In the genomic region with DNA sequence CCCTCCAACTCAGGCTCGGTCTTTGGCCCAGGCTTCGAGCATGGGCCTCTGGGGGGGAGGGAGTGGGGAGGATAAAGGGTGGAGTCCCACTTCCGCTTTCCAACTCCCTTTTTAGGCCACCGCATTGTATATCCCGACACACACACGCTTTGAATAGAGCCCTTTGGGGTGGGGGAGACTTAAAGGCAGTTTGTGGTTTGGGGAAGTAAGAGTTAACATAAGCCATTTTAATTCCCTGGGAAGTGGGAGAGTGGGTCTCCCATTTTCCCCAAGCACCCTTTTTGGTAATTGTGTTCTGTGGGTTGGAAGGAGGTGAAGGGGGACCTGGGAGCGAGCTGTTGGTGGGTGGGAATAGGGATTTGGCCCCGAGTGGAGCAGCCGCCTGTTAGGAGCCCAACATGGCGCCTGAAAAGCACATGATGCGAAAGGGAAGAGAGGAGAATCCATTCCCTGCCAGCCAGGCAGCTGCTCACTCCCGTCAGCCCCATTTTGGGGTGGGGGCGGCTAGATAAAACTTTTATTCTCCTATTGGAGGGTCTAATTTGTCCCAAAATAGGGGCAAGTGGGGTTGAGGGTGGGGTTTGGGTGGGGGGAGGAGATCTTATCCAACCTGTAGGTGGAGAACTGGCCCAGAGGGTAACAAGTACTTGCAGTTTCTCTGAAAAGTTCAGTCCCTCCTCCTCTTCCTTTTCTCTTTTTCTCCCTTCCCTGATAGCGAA, we compare ENCODE assay signal across 8 cellular contexts. TPM values are rescaled to one million over a fixed set of nuclear protein-coding genes. Genes with fewer than 3 reads are reported as not detected.
DNase-seq lines count a peak whose midpoint lies in the region; ATAC-seq and TF ChIP-seq lines count a peak whose summit lies in the region.

No MANE protein-coding gene starts in this region.

- no peaks in the 10 kb centered on the region for H3K9me3 ChIP-seq in left ventricle myocardium inferior (replicated peaks)

- ATAC-seq in GM18858 (IDR thresholded peaks at IDR 0.05; ENCODE audit: unreplicated experiment) = no peak
- no peak for ATAC-seq in HG03442 (IDR thresholded peaks at IDR 0.05; ENCODE audit: unreplicated experiment)

- WGBS in adipose tissue, 3 donors = 0 to 1% (median 0%) methylated on average over 14 of the region's 14 CpGs

- intact Hi-C loops in left ventricle myocardium inferior (cut with micrococcal nuclease) = loop anchor here (5.0 kb wide), 2 partner anchors 86 to 256 kb away; partner anchors contain the start of genes DDIAS, PRCP and RAB30
- intact Hi-C loops in posterior cingulate gyrus (cut with DNase I) = loop anchor here (2.0 to 5.0 kb wide), 4 partner anchors 34 to 257 kb away; partner anchors contain the start of genes ANKRD42, DDIAS and PRCP

- H3K27ac ChIP-seq in adipose tissue (ENCODE audit: low read depth, low read length) = peak overlapping the region; percentile 99
- H3K27ac ChIP-seq in left ventricle myocardium inferior (replicated peaks) = peak overlapping the region; percentile 99

- TF ChIP-seq CTCF in left ventricle myocardium inferior (IDR thresholded peaks at IDR 0.05; ENCODE audit: borderline replicate concordance) = no peak

- DNase-seq in D341Med (ENCODE audit: low spot score) (peak; percentile 67), KBM-7 (peak; percentile 91), SKM-1 treated with dmso at 0.1 percent for 144 hours (lab: John Stamatoyannopoulos, UW; ENCODE audit: unreplicated experiment) (peak; percentile 86), left ventricle myocardium inferior (peak; percentile 33), posterior cingulate gyrus (peak in 9 of 10 donors; percentile 31 to 89 (median 61))

- H3K4me1 ChIP-seq in left ventricle myocardium inferior = peaks cover 68% of the 10 kb centered on the region

- in situ Hi-C loops in KBM-7 (cut with MboI; ENCODE audit: low pct_unique_long_range_greater_than_20kb, low sequenced_read_pairs) = no loop called here

- peak overlapping the region; percentile 91 for H3K4me3 ChIP-seq in left ventricle myocardium inferior

- H3K36me3 ChIP-seq in left ventricle myocardium inferior = no peaks in the 10 kb centered on the region

- no peaks in the 10 kb centered on the region for H3K27me3 ChIP-seq in left ventricle myocardium inferior (ENCODE audit: low read depth)

RNA-seq across cellular contexts. Expression of gene PCF11, which starts 1.0 kb away (rescaled TPM):
- 10 to 100 TPM; 18.4 to 33.7 (median 32.5) TPM for polyA plus RNA-seq in adipose tissue
- total RNA-seq in left ventricle myocardium inferior = 25.8 TPM

RNA-seq across cellular contexts. Expression of gene ANKRD42, which starts 35.6 kb away (rescaled TPM):
- 1 to 10 TPM; 4.1 to 7.3 (median 4.9) TPM for polyA plus RNA-seq in adipose tissue
- total RNA-seq in left ventricle myocardium inferior = 5.2 TPM

Comparison
In these comparisons a context has a peak if more than half of its experiments do, and no peak if none do; other contexts are left out.
1. DNase-seq: peak in every context shown above with its lines; median percentile 91 in KBM-7; 86 in SKM-1 treated with dmso at 0.1 percent for 144 hours; 67 in D341Med; 61 in posterior cingulate gyrus; 33 in left ventricle myocardium inferior.